Comparison of ENCODE assay signal across 13 cellular contexts in the genomic region with DNA sequence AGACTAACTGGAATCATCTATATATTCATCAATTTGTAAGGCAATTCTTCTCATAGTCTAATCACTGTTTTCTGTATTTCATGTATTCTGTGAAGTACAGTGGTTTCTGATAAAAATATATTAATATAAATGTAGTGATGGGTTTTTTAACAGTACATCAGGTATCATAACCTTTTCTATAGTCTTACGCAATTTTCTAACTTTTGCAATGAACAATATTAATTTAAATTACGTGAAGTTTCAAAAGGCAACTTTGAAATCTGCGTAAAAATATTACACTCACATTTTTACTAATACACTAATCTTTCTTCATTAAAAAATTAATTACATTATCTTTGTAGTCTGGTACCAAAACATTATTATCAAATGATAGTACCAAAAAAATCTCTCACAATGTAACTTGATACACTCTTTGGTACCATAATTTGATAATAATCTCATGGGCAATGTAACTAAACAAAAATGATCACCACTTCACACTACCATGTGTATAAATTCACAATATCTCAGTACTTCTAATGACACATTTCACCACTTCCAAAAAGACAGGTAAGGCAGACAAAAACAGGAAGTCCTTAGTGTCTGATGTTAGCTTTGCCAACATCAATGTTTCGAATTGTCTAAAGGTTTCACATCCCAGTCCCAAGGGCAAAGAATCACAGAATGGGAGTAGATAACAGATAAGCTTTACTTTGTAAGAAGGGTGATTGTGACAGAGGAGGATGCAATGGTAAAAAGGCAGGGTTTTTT. TPM values are rescaled to one million over a fixed set of nuclear protein-coding genes. Genes with fewer than 3 reads are reported as not detected.
DNase-seq lines count a peak whose midpoint lies in the region; ATAC-seq, FAIRE-seq and TF ChIP-seq lines count a peak whose summit lies in the region.
"Had no signal": no experiment of that assay in that cellular context is flagged by ENCODE, and none has a peak within 500 bp of the region (broad histone marks: within the 10 kb centered on the region; RNA-seq: fewer than 3 reads in every experiment).

No MANE protein-coding gene starts in this region.

- no peak overlapping the region for H3K27ac ChIP-seq in K562 (ENCODE audit: extremely low read depth, low read depth, low read length)
- H3K27ac ChIP-seq: HL-60 had no signal

- in situ Hi-C loops in K562 (cut with MboI): no loop called here

- no peaks in the 10 kb centered on the region for H3K9me1 ChIP-seq in K562 (ENCODE audit: control insufficient read depth, insufficient read depth, low read length)

- no peaks in the 10 kb centered on the region; a peak in 1 of 5 replicates for H3K27me3 ChIP-seq in K562 (ENCODE audit: control insufficient read depth in 2 of 2, insufficient read depth in 2 of 2, low read length in 2 of 2)

- no peak overlapping the region for H2AFZ ChIP-seq in K562 (ENCODE audit: low read depth, low read length)

- CTCF ChIA-PET in K562 (lab: Yijun Ruan, JAX; ENCODE audit: low intra/inter-chr PET ratio): interaction anchor here (0.9 kb wide), 1 partner anchor 25 kb away, joined by 3 read pairs; no protein-coding TSS in a partner anchor

- TF ChIP-seq EP300 in K562 (IDR thresholded peaks at IDR 0.05; ENCODE audit: low read length): no peak

- no TSS peak for BruUV-seq in K562 (replicated peaks; lab: Mats Ljungman, UMichigan)

- intact Hi-C loops in K562 (cut with micrococcal nuclease): no loop called here

- no peak overlapping the region for H3K4me3 ChIP-seq in K562

- 4% methylated on average over 4 of the region's 4 CpGs for WGBS in K562 (ENCODE audit: insufficient coverage, low coverage, missing lambda C conversion rate)

- no peak overlapping the region for H3K9ac ChIP-seq in K562 (ENCODE audit: insufficient read depth in 1 of 2, low read depth in 2 of 2, low read length in 2 of 2)

- FAIRE-seq in GM12892 (lab: Jason Lieb, UNC) (peak; percentile 83), K562 (lab: Jason Lieb, UNC) (no peak), RCC 7860 (lab: Jason Lieb, UNC) (no peak)

- H3K36me3 ChIP-seq in K562 (ENCODE audit: control insufficient read depth, insufficient read depth, low read length): no peaks in the 10 kb centered on the region

- no peak for TF ChIP-seq RAD21 in K562 (CRISPR knock-in tag; conservative IDR thresholded peaks at IDR 0.05 in 1 of 2, IDR thresholded peaks at IDR 0.05 in 1 of 2)

- H3K9me3 ChIP-seq in K562 (replicated peaks; ENCODE audit: control insufficient read depth, insufficient read depth, low read depth, low read length): no peaks in the 10 kb centered on the region

- TF ChIP-seq POLR2A in GM12892 (IDR thresholded peaks at IDR 0.05; ENCODE audit: low read depth, low read length): no peak
- TF ChIP-seq POLR2A in K562 (conservative IDR thresholded peaks at IDR 0.05): no peak

- DNase-seq in GM12892 (ENCODE audit: insufficient read length) (no peak), K562 (ENCODE audit: extremely low read depth in 1 of 4, low spot score in 3 of 4) (no peak), ecto neural progenitor cell (ENCODE audit: low spot score) (no peak), RCC 7860 (ENCODE audit: low spot score) (no peak)
- no peak for DNase-seq in stimulated activated CD4-positive, alpha-beta T cell treated with anti-CD3 and anti-CD28 coated beads, Interleukin-12 subunit alpha, Interleukin-12 subunit beta, amount 100 ng/mL, for 4 hours
- no peak for DNase-seq in effector CD8-positive, alpha-beta T cell (lab: John Stamatoyannopoulos, UW)
- DNase-seq: NCI-H2029 treated with DMSO at 0.1 percent for 48 hours, occipital lobe, SHP77 treated with DMSO at 0.1 percent for 48 hours had no signal

- no peak for TF ChIP-seq CTCF in K562 (IDR thresholded peaks at IDR 0.05 in 2 of 3, conservative IDR thresholded peaks at IDR 0.05 in 1 of 3; ENCODE audit: insufficient read depth in 2 of 3, low read depth in 1 of 3, low read length in 3 of 3)

- no peaks in the 10 kb centered on the region for H3K4me1 ChIP-seq in K562 (replicated peaks in 1 of 2; ENCODE audit: control insufficient read depth in 2 of 2, insufficient read depth in 2 of 2, low read length in 2 of 2)

- ATAC-seq in GM19452 (IDR thresholded peaks at IDR 0.05; ENCODE audit: unreplicated experiment) (peak; percentile 43), HG03469 (IDR thresholded peaks at IDR 0.05; ENCODE audit: unreplicated experiment) (peak; percentile 56), K562 (no peak)

- POLR2A ChIA-PET in K562 (lab: Yijun Ruan, JAX): no interaction called here

- no peaks in the 10 kb centered on the region for H4K20me1 ChIP-seq in K562 (replicated peaks; ENCODE audit: control insufficient read depth, insufficient read depth, low read length)

- H3K4me2 ChIP-seq in K562 (ENCODE audit: insufficient read depth, low read length): no peak overlapping the region

- H3K79me2 ChIP-seq in K562 (ENCODE audit: control insufficient read depth, insufficient read depth, low read length): no peaks in the 10 kb centered on the region

TF ChIP-seq in K562, 482 proteins besides CTCF, POLR2A, EP300 and RAD21 (continues in another document):
- TF ChIP-seq CEBPG (CRISPR knock-in tag; IDR thresholded peaks at IDR 0.05) (no peak), CEBPG (tag; conservative IDR thresholded peaks at IDR 0.05 in 1 of 2, IDR thresholded peaks at IDR 0.05 in 1 of 2) (peak in 1 of 2 experiments; percentile 75; a peak in 3 of 4 replicates), SPI1 (IDR thresholded peaks at IDR 0.05; ENCODE audit: borderline replicate concordance, low read depth, low read length) (peak; percentile 79), SMARCC2 (IDR thresholded peaks at IDR 0.05; ENCODE audit: low read depth) (no peak), CEBPB (tag; IDR thresholded peaks at IDR 0.05) (0 out of 2 replicates have a peak, but pooled peaks have one; percentile 30), HNRNPLL (IDR thresholded peaks at IDR 0.05; ENCODE audit: low read depth, low read length, poor library complexity, severe bottlenecking) (no peak), PTTG1 (tag; IDR thresholded peaks at IDR 0.05; ENCODE audit: low read depth) (no peak), ZFPM2 (CRISPR knock-in tag; IDR thresholded peaks at IDR 0.05) (no peak)
- TF ChIP-seq, protein P1, sequence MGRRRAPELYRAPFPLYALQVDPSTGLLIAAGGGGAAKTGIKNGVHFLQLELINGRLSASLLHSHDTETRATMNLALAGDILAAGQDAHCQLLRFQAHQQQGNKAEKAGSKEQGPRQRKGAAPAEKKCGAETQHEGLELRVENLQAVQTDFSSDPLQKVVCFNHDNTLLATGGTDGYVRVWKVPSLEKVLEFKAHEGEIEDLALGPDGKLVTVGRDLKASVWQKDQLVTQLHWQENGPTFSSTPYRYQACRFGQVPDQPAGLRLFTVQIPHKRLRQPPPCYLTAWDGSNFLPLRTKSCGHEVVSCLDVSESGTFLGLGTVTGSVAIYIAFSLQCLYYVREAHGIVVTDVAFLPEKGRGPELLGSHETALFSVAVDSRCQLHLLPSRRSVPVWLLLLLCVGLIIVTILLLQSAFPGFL (CRISPR knock-in tag; IDR thresholded peaks at IDR 0.05): no peak
- TF ChIP-seq, protein P2, sequence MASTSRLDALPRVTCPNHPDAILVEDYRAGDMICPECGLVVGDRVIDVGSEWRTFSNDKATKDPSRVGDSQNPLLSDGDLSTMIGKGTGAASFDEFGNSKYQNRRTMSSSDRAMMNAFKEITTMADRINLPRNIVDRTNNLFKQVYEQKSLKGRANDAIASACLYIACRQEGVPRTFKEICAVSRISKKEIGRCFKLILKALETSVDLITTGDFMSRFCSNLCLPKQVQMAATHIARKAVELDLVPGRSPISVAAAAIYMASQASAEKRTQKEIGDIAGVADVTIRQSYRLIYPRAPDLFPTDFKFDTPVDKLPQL (IDR thresholded peaks at IDR 0.05; ENCODE audit: extremely low read depth, insufficient read length): no peak

RNA-seq across cellular contexts. Expression of a gene that starts 8.7 kb away (rescaled TPM):
- polyA plus RNA-seq in GM12892 (2012; ENCODE audit: missing spikeins): not detected
- 0.25 TPM in 1 of 2 replicates, not detected in the other for total RNA-seq in K562 (2011; cell fraction: chromatin; rRNA removed; ENCODE audit: low replicate concordance)
- not detected in 2 replicates for total RNA-seq in K562 (2011; cell fraction: nucleolus; rRNA removed)
- total RNA-seq in K562 (2011; cell fraction: nucleoplasm; rRNA removed): not detected in 2 replicates
- total RNA-seq in K562 (2014; rRNA removed): not detected in 2 replicates
- total RNA-seq in K562 (2014; rRNA removed; fragmentation: Illumina TruSeq; extraction: Trizol): 0.15 and 0.73 TPM in 2 replicates
- 0.07 TPM in 1 of 2 replicates, not detected in the other for total RNA-seq in K562 (2015; rRNA removed; fragmentation: Illumina TruSeq; extraction: Trizol)
- total RNA-seq in K562 (2021): 0.29 TPM in 1 of 2 replicates, not detected in the other
- polyA plus RNA-seq in K562 (2011; rRNA removed): 0.16 and 0.32 TPM in 2 replicates
- polyA plus RNA-seq in K562 (2011; cell fraction: cytosol; rRNA removed): 0.04 TPM in 1 of 2 replicates, not detected in the other
- polyA plus RNA-seq in K562 (2011; cell fraction: nucleus; rRNA removed): 0.10 TPM in 1 of 2 replicates, not detected in the other
- polyA plus RNA-seq in K562 (2012): 0.15 and 0.20 TPM in 2 replicates
- 0.18 and 0.19 TPM in 2 replicates for polyA plus RNA-seq in K562 (2014; fragmentation: Illumina TruSeq; extraction: Trizol)
- polyA plus RNA-seq in K562 (2014; fragmentation: Nextera tagmentation; extraction: Ambion mirVana): under 1 TPM; 0.06 to 0.15 TPM
- polyA plus RNA-seq in K562 (2014; rRNA removed): 0.76 TPM in 1 of 2 replicates, not detected in the other
- 0.25 and 0.45 TPM in 2 replicates for polyA minus RNA-seq in K562 (2011; rRNA and poly(A)+ RNA removed)
- polyA minus RNA-seq in K562 (2011; cell fraction: cytosol; rRNA and poly(A)+ RNA removed): not detected in 2 replicates
- polyA minus RNA-seq in K562 (2011; cell fraction: nucleus; rRNA and poly(A)+ RNA removed): not detected in 2 replicates
- total RNA-seq: kidney epithelial cell had no signal

RNA-seq across cellular contexts. Expression of a gene that starts 8.8 kb away (rescaled TPM):
- 18.8 TPM for polyA plus RNA-seq in GM12892 (2012; ENCODE audit: missing spikeins)
- total RNA-seq in K562 (2011; cell fraction: chromatin; rRNA removed; ENCODE audit: low replicate concordance): 9.3 and 28.3 TPM in 2 replicates
- 9.3 and 10.2 TPM in 2 replicates for total RNA-seq in K562 (2011; cell fraction: nucleolus; rRNA removed)
- total RNA-seq in K562 (2011; cell fraction: nucleoplasm; rRNA removed): 16.0 and 36.1 TPM in 2 replicates
- total RNA-seq in K562 (2014; rRNA removed) (16.4 and 18.6 TPM in 2 replicates), K562 (2014; rRNA removed; fragmentation: Illumina TruSeq; extraction: Trizol) (28.7 and 32.8 TPM in 2 replicates), K562 (2015; rRNA removed; fragmentation: Illumina TruSeq; extraction: Trizol) (27.6 and 32.4 TPM in 2 replicates), K562 (2021) (16.1 and 17.7 TPM in 2 replicates)
- polyA plus RNA-seq in K562 (2011; rRNA removed) (22.0 and 35.3 TPM in 2 replicates), K562 (2014; fragmentation: Illumina TruSeq; extraction: Trizol) (33.6 and 44.9 TPM in 2 replicates), K562 (2014; fragmentation: Nextera tagmentation; extraction: Ambion mirVana) (100 to 1,000 TPM; 101 to 107 TPM), K562 (2014; rRNA removed) (28.3 and 33.7 TPM in 2 replicates)
- 5.3 and 9.8 TPM in 2 replicates for polyA plus RNA-seq in K562 (2011; cell fraction: cytosol; rRNA removed)
- polyA plus RNA-seq in K562 (2011; cell fraction: nucleus; rRNA removed): 7.7 and 9.8 TPM in 2 replicates
- polyA plus RNA-seq in K562 (2012): 18.9 and 35.0 TPM in 2 replicates
- 12.5 and 17.2 TPM in 2 replicates for polyA minus RNA-seq in K562 (2011; rRNA and poly(A)+ RNA removed)
- 6.5 and 6.9 TPM in 2 replicates for polyA minus RNA-seq in K562 (2011; cell fraction: cytosol; rRNA and poly(A)+ RNA removed)
- polyA minus RNA-seq in K562 (2011; cell fraction: nucleus; rRNA and poly(A)+ RNA removed): 9.4 and 20.5 TPM in 2 replicates
